22 cellular contexts compared by ENCODE assay signal in genomic region chr1:915295-916172, GRCh38. TPM values are rescaled to one million over a fixed set of nuclear protein-coding genes. Genes with fewer than 3 reads are reported as not detected.
DNase-seq lines count a peak whose midpoint lies in the region; ATAC-seq and TF ChIP-seq lines count a peak whose summit lies in the region.
"Had no signal": no experiment of that assay in that cellular context is flagged by ENCODE, and none has a peak within 500 bp of the region (broad histone marks: within the 10 kb centered on the region; RNA-seq: fewer than 3 reads in every experiment).

No MANE protein-coding gene starts in this region.

- no peak overlapping the region for H3K27ac Mint-ChIP-seq in natural killer cell treated with Interleukin-12 subunit alpha and Interleukin-12 subunit beta and Interleukin-15 and Interleukin-18, amount 100 ng/mL, for 72 hours
- H3K27ac Mint-ChIP-seq in natural killer cell, result no peak overlapping the region
- H3K27ac Mint-ChIP-seq in mesothelial cell of epicardium, result peak overlapping the region; percentile 91
- H3K27ac Mint-ChIP-seq: activated naive CD4-positive, alpha-beta T cell treated with anti-CD3 and anti-CD28 coated beads, Interleukin-2, amount 50 U/mL, for 24 hours had no signal

- no peaks in the 10 kb centered on the region for H3K9me3 Mint-ChIP-seq in natural killer cell treated with Interleukin-12 subunit alpha and Interleukin-12 subunit beta and Interleukin-15 and Interleukin-18, amount 100 ng/mL, for 72 hours
- no peaks in the 10 kb centered on the region for H3K9me3 Mint-ChIP-seq in natural killer cell
- no peaks in the 10 kb centered on the region for H3K9me3 Mint-ChIP-seq in mesothelial cell of epicardium
- H3K9me3 Mint-ChIP-seq: activated naive CD4-positive, alpha-beta T cell treated with anti-CD3 and anti-CD28 coated beads, Interleukin-2, amount 50 U/mL, for 24 hours had no signal

- H4K8ac ChIP-seq in mesendoderm (ENCODE audit: low read depth, low read length), result no peak overlapping the region

- no CpG with 5 or more reads among the region's 28 CpGs for WGBS in mesendoderm (ENCODE audit: extremely low coverage, insufficient coverage, low lambda C conversion rate)

- H3K36me3 Mint-ChIP-seq in natural killer cell treated with Interleukin-12 subunit alpha and Interleukin-12 subunit beta and Interleukin-15 and Interleukin-18, amount 100 ng/mL, for 72 hours, result no peaks in the 10 kb centered on the region
- H3K36me3 Mint-ChIP-seq in natural killer cell, result no peaks in the 10 kb centered on the region
- H3K36me3 Mint-ChIP-seq in mesothelial cell of epicardium, result no peaks in the 10 kb centered on the region
- H3K36me3 Mint-ChIP-seq: activated naive CD4-positive, alpha-beta T cell treated with anti-CD3 and anti-CD28 coated beads, Interleukin-2, amount 50 U/mL, for 24 hours; CD8-positive, alpha-beta memory T cell had no signal

- H3K9ac ChIP-seq in mesendoderm (ENCODE audit: low read length), result no peak overlapping the region

- peaks cover 0 to 4% of the 10 kb centered on the region in 2 donors for H3K4me1 Mint-ChIP-seq in natural killer cell treated with Interleukin-12 subunit alpha and Interleukin-12 subunit beta and Interleukin-15 and Interleukin-18, amount 100 ng/mL, for 72 hours (ENCODE audit: low read depth in 2 of 2)
- peaks cover 0 to 1% of the 10 kb centered on the region in 2 donors for H3K4me1 Mint-ChIP-seq in natural killer cell
- H3K4me1 Mint-ChIP-seq in mesothelial cell of epicardium, result peaks cover 83% of the 10 kb centered on the region

- no peak overlapping the region for H3K18ac ChIP-seq in mesendoderm (ENCODE audit: low read length)

- no peaks in the 10 kb centered on the region for H3K4me1 ChIP-seq in mesendoderm (ENCODE audit: control insufficient read depth, low read depth, low read length)

- no peak overlapping the region for H3K23ac ChIP-seq in mesendoderm (ENCODE audit: low read length)

- no peak overlapping the region for H3K4me3 Mint-ChIP-seq in natural killer cell treated with Interleukin-12 subunit alpha and Interleukin-12 subunit beta and Interleukin-15 and Interleukin-18, amount 100 ng/mL, for 72 hours
- no peak overlapping the region for H3K4me3 Mint-ChIP-seq in natural killer cell
- H3K4me3 Mint-ChIP-seq in mesothelial cell of epicardium, result no peak overlapping the region
- H3K4me3 Mint-ChIP-seq: activated naive CD4-positive, alpha-beta T cell treated with anti-CD3 and anti-CD28 coated beads, Interleukin-2, amount 50 U/mL, for 24 hours; CD8-positive, alpha-beta memory T cell had no signal

- peak; percentile 61 for DNase-seq in natural killer cell treated with Interleukin-12 subunit alpha and Interleukin-12 subunit beta and Interleukin-15 and Interleukin-18, amount 100 ng/mL, for 72 hours (ENCODE audit: low spot score)
- DNase-seq in natural killer cell (no peak), ecto neural progenitor cell (ENCODE audit: low spot score) (peak; percentile 40), mesothelial cell of epicardium (ENCODE audit: low spot score in 2 of 2, unreplicated experiment in 2 of 2) (peak in 1 of 2 experiments; percentile 26), mesendoderm (no peak), NCI-H345 treated with DMSO at 0.1 percent for 48 hours (lab: John Stamatoyannopoulos, UW; ENCODE audit: unreplicated experiment) (no peak)
- DNase-seq: activated CD4-positive, alpha-beta T cell treated with anti-CD3 and anti-CD28 coated beads, Interleukin-2, amount 50 U/mL, for 4 hours; activated T-cell treated with anti-CD3 and anti-CD28 coated beads for 4 hours; Kasumi-1; NCI-H1105 treated with DMSO at 0.1 percent for 48 hours; NCI-H2107; NCI-H524 treated with DMSO at 0.1 percent for 48 hours; SHP77; stimulated activated CD8-positive, alpha-beta memory T cell treated with anti-CD3 and anti-CD28 coated beads, Interleukin-4, amount 100 ng/mL, for 48 hours had no signal

- no peak overlapping the region for H3K27ac ChIP-seq in mesendoderm (ENCODE audit: low read depth, low read length)
- H3K27ac ChIP-seq: heart right ventricle, vagina had no signal

- TF ChIP-seq CTCF in natural killer cell (IDR thresholded peaks at IDR 0.05) (no peak), mesothelial cell of epicardium (IDR thresholded peaks at IDR 0.05; ENCODE audit: unreplicated experiment) (no peak)

- intact Hi-C loops in natural killer cell (cut with micrococcal nuclease), result no loop called here

- no peak overlapping the region for H4K5ac ChIP-seq in mesendoderm (ENCODE audit: low read length)

- no peaks in the 10 kb centered on the region for H3K79me1 ChIP-seq in mesendoderm (ENCODE audit: low read length)

- H2AK5ac ChIP-seq in mesendoderm (ENCODE audit: low read length), result no peak overlapping the region

- no peak overlapping the region for H3K56ac ChIP-seq in mesendoderm (ENCODE audit: low read length)

- no peaks in the 10 kb centered on the region for H3K79me2 ChIP-seq in mesendoderm (ENCODE audit: control insufficient read depth, insufficient read depth, low read length)

- H3K27me3 Mint-ChIP-seq in natural killer cell treated with Interleukin-12 subunit alpha and Interleukin-12 subunit beta and Interleukin-15 and Interleukin-18, amount 100 ng/mL, for 72 hours, result peaks cover 8 to 31% of the 10 kb centered on the region in 2 donors
- H3K27me3 Mint-ChIP-seq in natural killer cell (ENCODE audit: low read depth in 2 of 2), result peaks cover 18 to 31% of the 10 kb centered on the region in 2 donors
- H3K27me3 Mint-ChIP-seq in mesothelial cell of epicardium (ENCODE audit: low read depth), result peaks cover 10% of the 10 kb centered on the region

- ATAC-seq in natural killer cell treated with Interleukin-12 subunit alpha and Interleukin-12 subunit beta and Interleukin-15 and Interleukin-18, amount 100 ng/mL, for 72 hours, result no peak
- no peak for ATAC-seq in natural killer cell
- no peak for ATAC-seq in GM21367 (IDR thresholded peaks at IDR 0.05; ENCODE audit: unreplicated experiment)
- ATAC-seq in GM19328 (IDR thresholded peaks at IDR 0.05; ENCODE audit: unreplicated experiment), result no peak
- ATAC-seq: heart right ventricle had no signal

- H3K4me3 ChIP-seq in mesendoderm (ENCODE audit: low read length), result no peak overlapping the region
- H3K4me3 ChIP-seq: heart right ventricle, lung, vagina had no signal

- no peak overlapping the region for H3K4me2 ChIP-seq in mesendoderm (ENCODE audit: low read length)

- no peak overlapping the region for H3K4ac ChIP-seq in mesendoderm (ENCODE audit: low read depth, low read length)

- H2BK120ac ChIP-seq in mesendoderm (ENCODE audit: low read depth, low read length), result no peak overlapping the region

- no peak overlapping the region for H2BK5ac ChIP-seq in mesendoderm (ENCODE audit: low read length)

- H3K36me3 ChIP-seq in mesendoderm (ENCODE audit: control insufficient read depth, insufficient read depth, low read length), result no peaks in the 10 kb centered on the region
- H3K36me3 ChIP-seq: vagina had no signal

- H2BK15ac ChIP-seq in mesendoderm (replicated peaks; ENCODE audit: low read depth), result no peak overlapping the region

- H3K27me3 ChIP-seq in mesendoderm (ENCODE audit: insufficient read depth, low read length, poor library complexity), result no peaks in the 10 kb centered on the region
- H3K27me3 ChIP-seq: vagina had no signal

RNA-seq across cellular contexts. Expression of gene SAMD11, which starts 8.2 kb away (rescaled TPM):
- not detected for total RNA-seq in natural killer cell treated with Interleukin-12 subunit alpha and Interleukin-12 subunit beta and Interleukin-15 and Interleukin-18, amount 100 ng/mL, for 72 hours
- total RNA-seq in natural killer cell, result not detected
- 303 to 325 TPM (median 313 TPM) in 3 replicates for total RNA-seq in mesothelial cell of epicardium
- 2.7 TPM for polyA plus RNA-seq in mesendoderm (2013, experiment 1 of 2)
- 2.2 TPM for polyA plus RNA-seq in mesendoderm (2013, experiment 2 of 2)
- total RNA-seq: CD8-positive, alpha-beta memory T cell; T-helper 1 cell treated with Interleukin-12 subunit alpha and Interleukin-12 subunit beta and Interleukin-4 antibody, amounts not matched to agents 30 ng/mL and 1 ng/mL, for 36 hours had no signal

RNA-seq across cellular contexts. Expression of gene NOC2L, which starts 43.5 kb away (rescaled TPM):
- 100 to 1,000 TPM; 113 to 143 TPM for total RNA-seq in natural killer cell treated with Interleukin-12 subunit alpha and Interleukin-12 subunit beta and Interleukin-15 and Interleukin-18, amount 100 ng/mL, for 72 hours
- total RNA-seq in natural killer cell, result 10 to 100 TPM; 61.4 to 66.0 (median 61.8) TPM
- 69.3 to 73.1 TPM (median 69.8 TPM) in 3 replicates for total RNA-seq in mesothelial cell of epicardium
- 80.8 TPM for polyA plus RNA-seq in mesendoderm (2013, experiment 1 of 2)
- 79.8 TPM for polyA plus RNA-seq in mesendoderm (2013, experiment 2 of 2)

RNA-seq across cellular contexts. Expression of gene KLHL17, which starts 44.9 kb away (rescaled TPM):
- 10 to 100 TPM; 19.0 to 27.9 TPM for total RNA-seq in natural killer cell treated with Interleukin-12 subunit alpha and Interleukin-12 subunit beta and Interleukin-15 and Interleukin-18, amount 100 ng/mL, for 72 hours
- total RNA-seq in natural killer cell (10 to 100 TPM; 17.8 to 33.5 (median 22.4) TPM), mesothelial cell of epicardium (44.7 to 49.8 TPM (median 47.0 TPM) in 3 replicates)
- 10.4 TPM for polyA plus RNA-seq in mesendoderm (2013, experiment 1 of 2)
- polyA plus RNA-seq in mesendoderm (2013, experiment 2 of 2), result 10.3 TPM

RNA-seq across cellular contexts. Expression of gene PLEKHN1, which starts 50.7 kb away (rescaled TPM):
- total RNA-seq in natural killer cell treated with Interleukin-12 subunit alpha and Interleukin-12 subunit beta and Interleukin-15 and Interleukin-18, amount 100 ng/mL, for 72 hours, result 1 to 10 TPM; 1.4 TPM
- total RNA-seq in natural killer cell (1 to 10 TPM; 1.3 to 1.9 (median 1.3) TPM), mesothelial cell of epicardium (33.6 to 36.0 TPM (median 34.4 TPM) in 3 replicates)
- 0.20 TPM for polyA plus RNA-seq in mesendoderm (2013, experiment 1 of 2)
- 0.28 TPM for polyA plus RNA-seq in mesendoderm (2013, experiment 2 of 2)

Comparison
In these comparisons a context has a peak if more than half of its experiments do, and no peak if none do; other contexts are left out.
1. DNase-seq: peak in natural killer cell treated with Interleukin-12 subunit alpha and Interleukin-12 subunit beta and Interleukin-15 and Interleukin-18, amount 100 ng/mL, for 72 hours (single experiment) and ecto neural progenitor cell (single experiment); none in natural killer cell (single experiment), mesendoderm (single experiment) and NCI-H345 treated with DMSO at 0.1 percent for 48 hours (single experiment).
2. RNA of gene SAMD11, which starts 8.2 kb away (total RNA-seq): 303 to 325 TPM in mesothelial cell of epicardium; not detected in natural killer cell treated with Interleukin-12 subunit alpha and Interleukin-12 subunit beta and Interleukin-15 and Interleukin-18, amount 100 ng/mL, for 72 hours and not detected in natural killer cell; every median in the first group is over 100 times any median in the second.